8 cellular contexts compared by ENCODE assay signal in genomic region chr19:53101518-53101917, GRCh38.
DNase-seq lines count a peak whose midpoint lies in the region; ATAC-seq and TF ChIP-seq lines count a peak whose summit lies in the region.

No MANE protein-coding gene starts in this region.

- H3K9ac ChIP-seq in iPS-20b (ENCODE audit: low read depth, low read length) = no peak overlapping the region

- DNase-seq in stimulated activated CD4-positive, alpha-beta T cell treated with anti-CD3 and anti-CD28 coated beads, Interleukin-15, amount 100 ng/mL, for 24 hours = peak; percentile 10
- no peak for DNase-seq in stimulated activated CD4-positive, alpha-beta T cell treated with anti-CD3 and anti-CD28 coated beads, Interleukin-2, amount 100 ng/mL, for 24 hours
- DNase-seq in GDM1 (lab: John Stamatoyannopoulos, UW) = no peak
- no peak for DNase-seq in hippocampal formation (lab: John Stamatoyannopoulos, UW)
- DNase-seq in NCI-H446 (lab: John Stamatoyannopoulos, UW) = no peak

- H3K4me1 ChIP-seq in iPS-20b (ENCODE audit: insufficient read depth, low read length) = peaks cover 7% of the 10 kb centered on the region

- ATAC-seq in GM18868 (IDR thresholded peaks at IDR 0.05; ENCODE audit: unreplicated experiment) = no peak

- peaks cover 15% of the 10 kb centered on the region for H3K36me3 ChIP-seq in iPS-20b (ENCODE audit: insufficient read depth, low read depth, low read length)

- no peak for TF ChIP-seq CTCF in VCaP (conservative IDR thresholded peaks at IDR 0.05)

- no peaks in the 10 kb centered on the region for H3K27me3 ChIP-seq in iPS-20b (ENCODE audit: insufficient read depth, low read length)

- peak overlapping the region; percentile 92 for H3K27ac ChIP-seq in VCaP
- H3K27ac ChIP-seq in iPS-20b (ENCODE audit: low read length) = no peak overlapping the region

- H3K9me3 ChIP-seq in iPS-20b (ENCODE audit: insufficient read depth, low read depth, low read length) = no peaks in the 10 kb centered on the region

- H3K4me3 ChIP-seq in iPS-20b (ENCODE audit: low read length) = peak overlapping the region; percentile 97; the same call in 1 of the 2 replicates
